In genomic region chr17:74037320-74037719, GRCh38 we compare ENCODE assay signal across 12 cellular contexts.
DNase-seq lines count a peak whose midpoint lies in the region; ATAC-seq, FAIRE-seq and TF ChIP-seq lines count a peak whose summit lies in the region.
"Had no signal": no experiment of that assay in that cellular context is flagged by ENCODE, and none has a peak within 500 bp of the region (broad histone marks: within the 10 kb centered on the region; RNA-seq: fewer than 3 reads in every experiment).

No MANE protein-coding gene starts in this region.

- peak; percentile 13 for FAIRE-seq in urothelium cell line (lab: Jason Lieb, UNC)

- H3K4me3 ChIP-seq in cardiac muscle cell (no peak overlapping the region), Panc1 (ENCODE audit: low read depth in 2 of 2, low read length in 2 of 2) (no peak overlapping the region)
- H3K4me3 ChIP-seq: suprapubic skin had no signal

- CTCF ChIA-PET in Panc1 (lab: Charles Lee): no interaction called here

- POLR2A ChIA-PET in Panc1 (lab: Charles Lee): interaction anchor here (0.5 kb wide), 1 partner anchor 69 kb away, joined by 7 read pairs; no protein-coding TSS in a partner anchor

- in situ Hi-C loops in Panc1 (cut with HindIII; ENCODE audit: low pct_unique_long_range_greater_than_20kb, low sequenced_read_pairs): no loop called here

- H3K27me3 ChIP-seq in cardiac muscle cell (no peaks in the 10 kb centered on the region), Panc1 (ENCODE audit: control insufficient read depth, insufficient read depth, low read length) (peaks cover 24% of the 10 kb centered on the region)

- intact Hi-C loops in cardiac septum (cut with DNase I) (no loop called here), Panc1 (cut with micrococcal nuclease; ENCODE audit: unreplicated experiment) (no loop called here)

- TF ChIP-seq CTCF in cardiac muscle cell (IDR thresholded peaks at IDR 0.05; ENCODE audit: low read depth, low read length): no peak
- TF ChIP-seq CTCF in Panc1 (IDR thresholded peaks at IDR 0.05): no peak

- DNase-seq in cardiac muscle cell (ENCODE audit: low read depth in 1 of 2, low spot score in 1 of 2) (peak; percentile 34 to 46), cardiac septum (ENCODE audit: low spot score) (no peak), Panc1 (ENCODE audit: low read depth, low spot score) (no peak), urothelium cell line (ENCODE audit: low spot score) (peak; percentile 44), Kasumi-1 (lab: John Stamatoyannopoulos, UW) (no peak)
- DNase-seq: activated CD8-positive, alpha-beta T cell treated with anti-CD3 and anti-CD28 coated beads for 36 hours; effector CD4-positive, alpha-beta T cell; NCI-H2029 had no signal

- no peaks in the 10 kb centered on the region for H3K9me3 ChIP-seq in cardiac muscle cell (ENCODE audit: low read depth)
- H3K9me3 ChIP-seq in Panc1 (ENCODE audit: control insufficient read depth, insufficient read depth, low read depth, low read length): no peaks in the 10 kb centered on the region
- H3K9me3 ChIP-seq: suprapubic skin had no signal

- H3K36me3 ChIP-seq in cardiac muscle cell (no peaks in the 10 kb centered on the region), Panc1 (ENCODE audit: control insufficient read depth, insufficient read depth, low read length) (no peaks in the 10 kb centered on the region)
- H3K36me3 ChIP-seq: suprapubic skin had no signal

- BruUV-seq in Panc1 (replicated peaks; lab: Mats Ljungman, UMichigan): no TSS peak

- no peak overlapping the region for H3K27ac ChIP-seq in cardiac muscle cell
- H3K27ac ChIP-seq in Panc1 (ENCODE audit: low read length): no peak overlapping the region
- H3K27ac ChIP-seq: suprapubic skin had no signal

- ATAC-seq in Panc1 (0 out of 2 replicates have a peak, but pooled peaks have one; percentile 36), esophagus mucosa (peak; percentile 50), HG03135 (IDR thresholded peaks at IDR 0.05; ENCODE audit: unreplicated experiment) (no peak), HG02763 (IDR thresholded peaks at IDR 0.05; ENCODE audit: unreplicated experiment) (no peak)
- ATAC-seq: activated CD8-positive, alpha-beta T cell treated with anti-CD3 and anti-CD28 coated beads for 36 hours had no signal

- H3K4me1 ChIP-seq in cardiac muscle cell (ENCODE audit: low read depth): no peaks in the 10 kb centered on the region
- H3K4me1 ChIP-seq in Panc1 (ENCODE audit: control insufficient read depth, insufficient read depth, low read length): no peaks in the 10 kb centered on the region

Comparison
In these comparisons a context has a peak if more than half of its experiments do, and no peak if none do; other contexts are left out.
1. DNase-seq: peak in cardiac muscle cell (2 of 2) and urothelium cell line (single experiment); none in cardiac septum (single experiment), Panc1 (single experiment) and Kasumi-1 (0 of 2).
2. ATAC-seq: peak in Panc1 (single experiment) and esophagus mucosa (single experiment); none in HG03135 (single experiment) and HG02763 (single experiment).